ENCODE assay signal across 8 cellular contexts in the genomic region with DNA sequence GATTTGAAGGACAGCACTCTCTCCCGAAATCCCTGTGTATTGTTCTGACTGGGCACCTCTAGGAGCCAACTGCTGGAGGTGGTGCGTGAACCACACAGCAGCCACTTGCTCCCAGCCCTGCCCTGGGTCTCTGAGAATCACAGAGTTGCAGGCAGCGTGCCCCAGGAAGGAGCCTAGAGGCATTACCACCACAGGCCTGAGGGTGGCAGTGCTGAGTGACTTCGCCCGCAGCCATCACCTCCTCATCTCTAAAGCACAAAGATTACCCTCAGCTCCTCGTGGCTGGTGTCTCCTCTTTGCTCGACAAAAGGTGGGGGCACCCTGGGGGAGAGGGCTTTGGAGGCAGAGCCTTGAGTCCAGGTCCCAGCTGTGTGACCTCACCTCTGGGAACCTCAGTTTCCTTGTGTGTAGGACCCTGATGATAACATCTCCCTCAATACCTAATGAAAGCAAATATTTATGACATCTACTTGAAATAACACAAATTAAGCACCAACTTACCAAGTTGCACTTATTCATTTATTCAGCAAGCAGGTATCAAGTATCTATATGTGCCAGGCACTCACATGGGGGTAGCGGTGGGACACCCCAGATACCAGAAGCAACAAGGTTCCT.
A peak's percentile ranks its signal among the peaks of the same experiment; 100 is the strongest.
DNase-seq lines count a peak whose midpoint lies in the region; ATAC-seq and TF ChIP-seq lines count a peak whose summit lies in the region.

No MANE protein-coding gene starts in this region.

- intact Hi-C loops in left cardiac atrium (cut with DNase I): loop anchor here (5.0 kb wide), 1 partner anchor 115 kb away; no protein-coding TSS in a partner anchor

- H3K4me1 Mint-ChIP-seq in activated naive CD8-positive, alpha-beta T cell treated with anti-CD3 and anti-CD28 coated beads for 36 hours: peaks cover 4% of the 10 kb centered on the region

- H3K36me3 Mint-ChIP-seq in activated naive CD8-positive, alpha-beta T cell treated with anti-CD3 and anti-CD28 coated beads for 36 hours: no peaks in the 10 kb centered on the region

- peak; percentile 43 for ATAC-seq in HG02623 (IDR thresholded peaks at IDR 0.05; ENCODE audit: unreplicated experiment)
- peak in 1 of 2 donors; percentile 62 for ATAC-seq in left cardiac atrium

- H3K27ac Mint-ChIP-seq in activated naive CD8-positive, alpha-beta T cell treated with anti-CD3 and anti-CD28 coated beads for 36 hours: no peak overlapping the region

- H3K9me3 ChIP-seq in SK-N-SH: no peaks in the 10 kb centered on the region
- no peaks in the 10 kb centered on the region for H3K9me3 ChIP-seq in smooth muscle cell (replicated peaks; ENCODE audit: low read depth)

- CTCF ChIA-PET in SK-N-SH (lab: Yijun Ruan, JAX): interaction anchor here (0.7 to 5.5 kb wide), 28 partner anchors 9 to 164 kb away, joined by 3 to 38 read pairs (median 4); a partner anchor contains a TSS

- H4K20me1 ChIP-seq in SK-N-SH (ENCODE audit: insufficient read depth): no peaks in the 10 kb centered on the region
- H4K20me1 ChIP-seq in smooth muscle cell (ENCODE audit: low read depth): no peaks in the 10 kb centered on the region

- H3K27me3 ChIP-seq in SK-N-SH (ENCODE audit: insufficient read depth) (no peaks in the 10 kb centered on the region), smooth muscle cell (ENCODE audit: low read depth) (peaks cover 36% of the 10 kb centered on the region)

- peak; percentile 70 for TF ChIP-seq RAD21 in SK-N-SH (IDR thresholded peaks at IDR 0.05; ENCODE audit: low read length)

- H3K4me2 ChIP-seq in SK-N-SH: no peak overlapping the region
- H3K4me2 ChIP-seq in smooth muscle cell: no peak overlapping the region

- 16% methylated on average over 7 of the region's 8 CpGs for WGBS in SK-N-SH (ENCODE audit: low lambda C conversion rate)
- WGBS in smooth muscle cell (ENCODE audit: low lambda C conversion rate): 16% methylated on average over 8 of the region's 8 CpGs

- DNase-seq in CD1c-positive myeloid dendritic cell (ENCODE audit: extremely low spot score) (peak; percentile 41), SK-N-SH (peak; percentile 75), left cardiac atrium (peak; percentile 37), smooth muscle cell (lab: John Stamatoyannopoulos, UW; ENCODE audit: unreplicated experiment) (no peak), mesenteric fat pad (ENCODE audit: low spot score) (no peak), SKM-1 (lab: John Stamatoyannopoulos, UW; ENCODE audit: unreplicated experiment) (no peak)
- peak; percentile 52 for DNase-seq in activated naive CD8-positive, alpha-beta T cell treated with anti-CD3 and anti-CD28 coated beads for 36 hours

- H3K36me3 ChIP-seq in SK-N-SH (replicated peaks in 1 of 2; ENCODE audit: control insufficient read depth in 1 of 2, insufficient read depth in 2 of 2, low read length in 1 of 2): no peaks in the 10 kb centered on the region
- no peaks in the 10 kb centered on the region for H3K36me3 ChIP-seq in smooth muscle cell (ENCODE audit: low read depth)

- H3K9ac ChIP-seq in SK-N-SH: no peak overlapping the region
- H3K9ac ChIP-seq in smooth muscle cell (ENCODE audit: low read depth): no peak overlapping the region

- no peak overlapping the region for H3K4me3 Mint-ChIP-seq in activated naive CD8-positive, alpha-beta T cell treated with anti-CD3 and anti-CD28 coated beads for 36 hours

- TF ChIP-seq EP300 in SK-N-SH (IDR thresholded peaks at IDR 0.05; ENCODE audit: borderline replicate concordance in 1 of 2, low read depth in 1 of 2, low read length in 1 of 2): no peak

- no peaks in the 10 kb centered on the region for H3K9me3 Mint-ChIP-seq in activated naive CD8-positive, alpha-beta T cell treated with anti-CD3 and anti-CD28 coated beads for 36 hours

- no peaks in the 10 kb centered on the region for H3K79me2 ChIP-seq in SK-N-SH (ENCODE audit: insufficient read depth)
- no peaks in the 10 kb centered on the region for H3K79me2 ChIP-seq in smooth muscle cell (ENCODE audit: low read depth)

- H3K27ac ChIP-seq in SK-N-SH (ENCODE audit: low read depth in 2 of 2, low read length in 1 of 2): no peak overlapping the region
- H3K27ac ChIP-seq in smooth muscle cell (ENCODE audit: low read depth): no peak overlapping the region

- H3K4me3 ChIP-seq in SK-N-SH (ENCODE audit: low read depth in 2 of 2, low read length in 1 of 2) (no peak overlapping the region), smooth muscle cell (no peak overlapping the region)

- H3F3A ChIP-seq in SK-N-SH (replicated peaks; ENCODE audit: insufficient read depth) (peaks cover 6% of the 10 kb centered on the region), smooth muscle cell (ENCODE audit: low read depth) (no peaks in the 10 kb centered on the region)

- H3K27me3 Mint-ChIP-seq in activated naive CD8-positive, alpha-beta T cell treated with anti-CD3 and anti-CD28 coated beads for 36 hours: peaks cover 36% of the 10 kb centered on the region

- no peaks in the 10 kb centered on the region; a peak in 1 of 4 replicates for H3K4me1 ChIP-seq in SK-N-SH (ENCODE audit: control insufficient read depth in 1 of 2, insufficient read depth in 2 of 2, low read depth in 1 of 2, low read length in 1 of 2)
- H3K4me1 ChIP-seq in smooth muscle cell (ENCODE audit: low read depth): no peaks in the 10 kb centered on the region

- no peak overlapping the region for H2AFZ ChIP-seq in SK-N-SH (ENCODE audit: low read depth)
- H2AFZ ChIP-seq in smooth muscle cell (ENCODE audit: low read depth): no peak overlapping the region

- H3K9me2 ChIP-seq in SK-N-SH: no peaks in the 10 kb centered on the region

- TF ChIP-seq CTCF in SK-N-SH (IDR thresholded peaks at IDR 0.05) (peak; percentile 76), smooth muscle cell (IDR thresholded peaks at IDR 0.05; ENCODE audit: borderline replicate concordance, insufficient read depth, poor library complexity, severe bottlenecking) (peak; percentile 65)

- POLR2A ChIA-PET in SK-N-SH (lab: Yijun Ruan, JAX): interaction anchor here (0.9 kb wide), 1 partner anchor 10 kb away, joined by 3 read pairs; no protein-coding TSS in a partner anchor

TF ChIP-seq in SK-N-SH, 30 proteins besides CTCF, POLR2A, EP300 and RAD21:
- TF ChIP-seq SMC3 (IDR thresholded peaks at IDR 0.05; ENCODE audit: low read depth, low read length) (peak; percentile 78), NRF1 (IDR thresholded peaks at IDR 0.05; ENCODE audit: low read depth, low read length) (no peak)
- TF ChIP-seq, protein P1, sequence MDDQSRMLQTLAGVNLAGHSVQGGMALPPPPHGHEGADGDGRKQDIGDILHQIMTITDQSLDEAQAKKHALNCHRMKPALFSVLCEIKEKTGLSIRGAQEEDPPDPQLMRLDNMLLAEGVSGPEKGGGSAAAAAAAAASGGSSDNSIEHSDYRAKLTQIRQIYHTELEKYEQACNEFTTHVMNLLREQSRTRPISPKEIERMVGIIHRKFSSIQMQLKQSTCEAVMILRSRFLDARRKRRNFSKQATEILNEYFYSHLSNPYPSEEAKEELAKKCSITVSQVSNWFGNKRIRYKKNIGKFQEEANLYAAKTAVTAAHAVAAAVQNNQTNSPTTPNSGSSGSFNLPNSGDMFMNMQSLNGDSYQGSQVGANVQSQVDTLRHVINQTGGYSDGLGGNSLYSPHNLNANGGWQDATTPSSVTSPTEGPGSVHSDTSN (IDR thresholded peaks at IDR 0.05): no peak
TF ChIP-seq in SK-N-SH: peak in this region for 1.

Comparison
In these comparisons a context has a peak if more than half of its experiments do, and no peak if none do; other contexts are left out.
1. DNase-seq: peak in CD1c-positive myeloid dendritic cell (single experiment), SK-N-SH (single experiment), activated naive CD8-positive, alpha-beta T cell treated with anti-CD3 and anti-CD28 coated beads for 36 hours (single experiment) and left cardiac atrium (single experiment); none in smooth muscle cell (single experiment), mesenteric fat pad (single experiment) and SKM-1 (single experiment).